In genomic region chr19:10543420-10544241, GRCh38 we compare ENCODE assay signal across 1 cellular context.
TF ChIP-seq lines count a peak whose summit lies in the region.

TSS of gene ATG4D (plus strand) at chr19:10543904. CDS start at chr19:10544091, 187 bp downstream.

TF ChIP-seq in GM12878, 131 proteins besides CTCF, POLR2A, EP300 and RAD21 (continued from another document and continues in another):
- TF ChIP-seq EZH2 (IDR thresholded peaks at IDR 0.05; ENCODE audit: borderline replicate concordance, control insufficient read depth, low read depth, low read length) (no peak), POU2F2 (IDR thresholded peaks at IDR 0.05; ENCODE audit: borderline replicate concordance, low read depth, low read length) (peak; percentile 60; the same call in 1 of the 3 replicates), RUNX3 (IDR thresholded peaks at IDR 0.05; ENCODE audit: low read length) (0 out of 2 replicates have a peak, but pooled peaks have one; percentile 12), BHLHE40 (IDR thresholded peaks at IDR 0.05; ENCODE audit: borderline replicate concordance in 1 of 2, low read depth in 2 of 2, low read length in 1 of 2) (peak in 1 of 2 experiments; percentile 16; a peak in 2 of 4 replicates), MYC (IDR thresholded peaks at IDR 0.05; ENCODE audit: insufficient read depth, insufficient read length, insufficient replicate concordance, low read length, severe bottlenecking) (no peak), TCF7 (IDR thresholded peaks at IDR 0.05; ENCODE audit: borderline replicate concordance) (no peak), FOXK2 (IDR thresholded peaks at IDR 0.05) (no peak), ATF3 (IDR thresholded peaks at IDR 0.05; ENCODE audit: borderline replicate concordance, extremely low read depth, low read depth, low read length) (no peak), USF2 (IDR thresholded peaks at IDR 0.05; ENCODE audit: borderline replicate concordance, low read depth, low read length) (no peak), RB1 (IDR thresholded peaks at IDR 0.05; ENCODE audit: borderline replicate concordance) (peak; percentile 66; the same call in 1 of the 2 replicates), BCLAF1 (IDR thresholded peaks at IDR 0.05) (no peak), REST (IDR thresholded peaks at IDR 0.05; ENCODE audit: low read depth, low read length) (no peak), HSF1 (IDR thresholded peaks at IDR 0.05; ENCODE audit: low read depth, low read length) (no peak), PBX3 (IDR thresholded peaks at IDR 0.05; ENCODE audit: insufficient replicate concordance, low read depth, low read length) (no peak), SIN3A (IDR thresholded peaks at IDR 0.05; ENCODE audit: low read depth, low read length) (no peak), MXI1 (IDR thresholded peaks at IDR 0.05; ENCODE audit: low read depth, low read length) (no peak), CHD1 (IDR thresholded peaks at IDR 0.05; ENCODE audit: low read depth, low read length) (no peak), ESRRA (IDR thresholded peaks at IDR 0.05; ENCODE audit: low read length) (no peak), HDAC2 (IDR thresholded peaks at IDR 0.05) (no peak), CEBPB (IDR thresholded peaks at IDR 0.05; ENCODE audit: borderline replicate concordance in 1 of 2, low read depth in 2 of 2, low read length in 2 of 2) (no peak), SRF (IDR thresholded peaks at IDR 0.05; ENCODE audit: low read depth in 2 of 2, low read length in 2 of 2) (0 out of 4 replicates have a peak, but pooled peaks of 1 of the 2 experiments have one; percentile 5), BCL11A (IDR thresholded peaks at IDR 0.05; ENCODE audit: low read depth, low read length) (no peak), SMC3 (IDR thresholded peaks at IDR 0.05; ENCODE audit: borderline replicate concordance, low read length) (no peak), IRF5 (IDR thresholded peaks at IDR 0.05; ENCODE audit: borderline replicate concordance) (no peak), SIX5 (IDR thresholded peaks at IDR 0.05; ENCODE audit: low read depth, low read length, severe bottlenecking) (no peak), ATF7 (IDR thresholded peaks at IDR 0.05; ENCODE audit: low read depth) (no peak), SPI1 (IDR thresholded peaks at IDR 0.05; ENCODE audit: borderline replicate concordance, insufficient read depth, low read depth, low read length) (no peak), IRF4 (IDR thresholded peaks at IDR 0.05; ENCODE audit: low read depth, low read length) (no peak), SMARCA5 (IDR thresholded peaks at IDR 0.05) (peak; percentile 67; the same call in 1 of the 2 replicates), RELB (IDR thresholded peaks at IDR 0.05; ENCODE audit: low read depth) (no peak), RBBP5 (conservative IDR thresholded peaks at IDR 0.05) (no peak), CEBPZ (IDR thresholded peaks at IDR 0.05; ENCODE audit: low read depth, low read length) (no peak), ZNF274 (IDR thresholded peaks at IDR 0.05; ENCODE audit: insufficient read depth, insufficient read length) (no peak), SUPT20H (IDR thresholded peaks at IDR 0.05; ENCODE audit: borderline replicate concordance, control insufficient read depth, low read depth, low read length) (no peak), NR2F1 (conservative IDR thresholded peaks at IDR 0.05) (peak; percentile 46), MEF2A (IDR thresholded peaks at IDR 0.05; ENCODE audit: insufficient read depth, low read depth, low read length) (no peak), GABPA (IDR thresholded peaks at IDR 0.05; ENCODE audit: low read depth) (no peak), KDM1A (IDR thresholded peaks at IDR 0.05; ENCODE audit: borderline replicate concordance) (no peak), IKZF2 (IDR thresholded peaks at IDR 0.05) (no peak), NKRF (conservative IDR thresholded peaks at IDR 0.05) (peak; percentile 87), SP1 (IDR thresholded peaks at IDR 0.05; ENCODE audit: low read depth, low read length) (peak; percentile 16)
